Comparison of ENCODE assay signal across 1 cellular context in the genomic region with DNA sequence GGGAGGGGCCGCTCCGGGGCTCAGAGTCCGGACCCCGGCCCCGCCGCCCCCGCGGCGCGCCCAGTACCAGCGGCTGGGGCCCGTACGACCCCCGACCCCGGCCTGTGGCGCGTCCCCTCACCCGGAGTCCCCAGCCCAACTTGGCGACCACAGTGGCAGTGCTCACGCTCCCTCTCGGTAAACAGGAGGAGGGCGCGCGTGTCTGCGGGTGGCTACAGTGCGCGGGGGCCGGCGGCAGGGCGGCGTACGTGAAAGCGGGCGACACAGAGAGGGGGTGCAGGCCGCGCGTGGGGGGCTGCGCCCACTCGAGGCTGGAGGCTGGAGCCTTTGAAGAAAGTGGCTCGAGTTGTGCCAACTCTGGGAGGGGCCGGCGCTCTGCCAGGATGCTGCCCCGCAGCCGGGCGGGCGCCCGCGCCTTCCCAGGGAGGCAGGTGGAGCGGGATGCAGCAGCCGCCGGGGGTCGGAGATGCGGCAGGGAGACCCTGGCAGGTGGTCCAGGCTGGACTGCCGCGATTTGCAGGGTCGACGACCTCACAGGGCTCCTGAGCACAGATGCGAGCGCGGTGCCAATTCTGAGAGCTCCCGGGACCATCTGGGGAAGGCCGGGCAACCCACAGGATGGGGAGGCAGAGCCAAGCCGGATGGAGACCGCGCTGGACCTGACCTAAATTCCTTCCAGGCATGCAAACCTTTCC.
TF ChIP-seq lines count a peak whose summit lies in the region.

No MANE protein-coding gene starts in this region.

TF ChIP-seq in HepG2, 621 proteins besides CTCF, POLR2A, EP300 and RAD21:
- TF ChIP-seq ZNF430 (CRISPR knock-in tag; IDR thresholded peaks at IDR 0.05) (no peak), ZNF441 (CRISPR knock-in tag; IDR thresholded peaks at IDR 0.05; ENCODE audit: borderline replicate concordance) (no peak), ZNF7 (CRISPR knock-in tag; IDR thresholded peaks at IDR 0.05) (no peak), SALL1 (CRISPR knock-in tag; IDR thresholded peaks at IDR 0.05) (no peak), ZNF563 (CRISPR knock-in tag; IDR thresholded peaks at IDR 0.05) (no peak), RAD51 (IDR thresholded peaks at IDR 0.05; ENCODE audit: borderline replicate concordance) (no peak), ZNF792 (CRISPR knock-in tag; IDR thresholded peaks at IDR 0.05) (no peak), SIX4 (CRISPR knock-in tag; IDR thresholded peaks at IDR 0.05) (no peak), ZNF282 (IDR thresholded peaks at IDR 0.05; ENCODE audit: partially characterized antibody) (no peak), IKZF1 (IDR thresholded peaks at IDR 0.05) (no peak), ZMAT3 (CRISPR knock-in tag; conservative IDR thresholded peaks at IDR 0.05) (no peak), RBAK (CRISPR knock-in tag; IDR thresholded peaks at IDR 0.05) (no peak)
- TF ChIP-seq, protein P1, sequence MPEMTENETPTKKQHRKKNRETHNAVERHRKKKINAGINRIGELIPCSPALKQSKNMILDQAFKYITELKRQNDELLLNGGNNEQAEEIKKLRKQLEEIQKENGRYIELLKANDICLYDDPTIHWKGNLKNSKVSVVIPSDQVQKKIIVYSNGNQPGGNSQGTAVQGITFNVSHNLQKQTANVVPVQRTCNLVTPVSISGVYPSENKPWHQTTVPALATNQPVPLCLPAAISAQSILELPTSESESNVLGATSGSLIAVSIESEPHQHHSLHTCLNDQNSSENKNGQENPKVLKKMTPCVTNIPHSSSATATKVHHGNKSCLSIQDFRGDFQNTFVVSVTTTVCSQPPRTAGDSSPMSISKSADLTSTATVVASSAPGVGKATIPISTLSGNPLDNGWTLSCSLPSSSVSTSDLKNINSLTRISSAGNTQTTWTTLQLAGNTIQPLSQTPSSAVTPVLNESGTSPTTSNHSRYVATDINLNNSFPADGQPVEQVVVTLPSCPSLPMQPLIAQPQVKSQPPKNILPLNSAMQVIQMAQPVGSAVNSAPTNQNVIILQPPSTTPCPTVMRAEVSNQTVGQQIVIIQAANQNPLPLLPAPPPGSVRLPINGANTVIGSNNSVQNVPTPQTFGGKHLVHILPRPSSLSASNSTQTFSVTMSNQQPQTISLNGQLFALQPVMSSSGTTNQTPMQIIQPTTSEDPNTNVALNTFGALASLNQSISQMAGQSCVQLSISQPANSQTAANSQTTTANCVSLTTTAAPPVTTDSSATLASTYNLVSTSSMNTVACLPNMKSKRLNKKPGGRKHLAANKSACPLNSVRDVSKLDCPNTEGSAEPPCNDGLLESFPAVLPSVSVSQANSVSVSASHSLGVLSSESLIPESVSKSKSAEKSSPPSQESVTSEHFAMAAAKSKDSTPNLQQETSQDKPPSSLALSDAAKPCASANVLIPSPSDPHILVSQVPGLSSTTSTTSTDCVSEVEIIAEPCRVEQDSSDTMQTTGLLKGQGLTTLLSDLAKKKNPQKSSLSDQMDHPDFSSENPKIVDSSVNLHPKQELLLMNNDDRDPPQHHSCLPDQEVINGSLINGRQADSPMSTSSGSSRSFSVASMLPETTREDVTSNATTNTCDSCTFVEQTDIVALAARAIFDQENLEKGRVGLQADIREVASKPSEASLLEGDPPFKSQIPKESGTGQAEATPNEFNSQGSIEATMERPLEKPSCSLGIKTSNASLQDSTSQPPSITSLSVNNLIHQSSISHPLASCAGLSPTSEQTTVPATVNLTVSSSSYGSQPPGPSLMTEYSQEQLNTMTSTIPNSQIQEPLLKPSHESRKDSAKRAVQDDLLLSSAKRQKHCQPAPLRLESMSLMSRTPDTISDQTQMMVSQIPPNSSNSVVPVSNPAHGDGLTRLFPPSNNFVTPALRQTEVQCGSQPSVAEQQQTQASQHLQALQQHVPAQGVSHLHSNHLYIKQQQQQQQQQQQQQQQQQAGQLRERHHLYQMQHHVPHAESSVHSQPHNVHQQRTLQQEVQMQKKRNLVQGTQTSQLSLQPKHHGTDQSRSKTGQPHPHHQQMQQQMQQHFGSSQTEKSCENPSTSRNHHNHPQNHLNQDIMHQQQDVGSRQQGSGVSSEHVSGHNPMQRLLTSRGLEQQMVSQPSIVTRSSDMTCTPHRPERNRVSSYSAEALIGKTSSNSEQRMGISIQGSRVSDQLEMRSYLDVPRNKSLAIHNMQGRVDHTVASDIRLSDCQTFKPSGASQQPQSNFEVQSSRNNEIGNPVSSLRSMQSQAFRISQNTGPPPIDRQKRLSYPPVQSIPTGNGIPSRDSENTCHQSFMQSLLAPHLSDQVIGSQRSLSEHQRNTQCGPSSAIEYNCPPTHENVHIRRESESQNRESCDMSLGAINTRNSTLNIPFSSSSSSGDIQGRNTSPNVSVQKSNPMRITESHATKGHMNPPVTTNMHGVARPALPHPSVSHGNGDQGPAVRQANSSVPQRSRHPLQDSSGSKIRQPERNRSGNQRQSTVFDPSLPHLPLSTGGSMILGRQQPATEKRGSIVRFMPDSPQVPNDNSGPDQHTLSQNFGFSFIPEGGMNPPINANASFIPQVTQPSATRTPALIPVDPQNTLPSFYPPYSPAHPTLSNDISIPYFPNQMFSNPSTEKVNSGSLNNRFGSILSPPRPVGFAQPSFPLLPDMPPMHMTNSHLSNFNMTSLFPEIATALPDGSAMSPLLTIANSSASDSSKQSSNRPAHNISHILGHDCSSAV (CRISPR knock-in tag; IDR thresholded peaks at IDR 0.05; ENCODE audit: borderline replicate concordance): no peak
- TF ChIP-seq, protein P2, sequence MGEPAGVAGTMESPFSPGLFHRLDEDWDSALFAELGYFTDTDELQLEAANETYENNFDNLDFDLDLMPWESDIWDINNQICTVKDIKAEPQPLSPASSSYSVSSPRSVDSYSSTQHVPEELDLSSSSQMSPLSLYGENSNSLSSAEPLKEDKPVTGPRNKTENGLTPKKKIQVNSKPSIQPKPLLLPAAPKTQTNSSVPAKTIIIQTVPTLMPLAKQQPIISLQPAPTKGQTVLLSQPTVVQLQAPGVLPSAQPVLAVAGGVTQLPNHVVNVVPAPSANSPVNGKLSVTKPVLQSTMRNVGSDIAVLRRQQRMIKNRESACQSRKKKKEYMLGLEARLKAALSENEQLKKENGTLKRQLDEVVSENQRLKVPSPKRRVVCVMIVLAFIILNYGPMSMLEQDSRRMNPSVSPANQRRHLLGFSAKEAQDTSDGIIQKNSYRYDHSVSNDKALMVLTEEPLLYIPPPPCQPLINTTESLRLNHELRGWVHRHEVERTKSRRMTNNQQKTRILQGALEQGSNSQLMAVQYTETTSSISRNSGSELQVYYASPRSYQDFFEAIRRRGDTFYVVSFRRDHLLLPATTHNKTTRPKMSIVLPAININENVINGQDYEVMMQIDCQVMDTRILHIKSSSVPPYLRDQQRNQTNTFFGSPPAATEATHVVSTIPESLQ (CRISPR knock-in tag; conservative IDR thresholded peaks at IDR 0.05): no peak
